20 cellular contexts compared by ENCODE assay signal in the genomic region with DNA sequence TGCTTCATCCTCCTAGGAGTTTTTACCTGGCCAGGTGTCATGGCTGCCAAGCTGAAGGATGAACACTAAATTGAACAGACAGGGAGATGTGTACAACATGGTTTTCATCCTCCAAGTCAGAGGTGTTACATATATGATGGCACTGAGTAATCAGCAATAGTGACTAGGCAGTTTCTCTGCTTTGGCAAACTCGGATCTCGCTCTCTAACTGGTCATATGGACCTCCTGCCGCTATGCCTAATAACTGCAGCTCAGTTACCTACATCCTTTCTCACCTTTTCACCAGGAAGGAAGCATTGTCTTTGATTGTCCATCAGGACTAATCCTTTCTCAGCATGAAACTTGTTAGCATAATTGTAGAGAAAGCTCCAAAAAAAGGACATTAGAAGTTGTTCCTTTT.
DNase-seq lines count a peak whose midpoint lies in the region; ATAC-seq and TF ChIP-seq lines count a peak whose summit lies in the region.
"Had no signal": no experiment of that assay in that cellular context is flagged by ENCODE, and none has a peak within 500 bp of the region (broad histone marks: within the 10 kb centered on the region; RNA-seq: fewer than 3 reads in every experiment).

No MANE protein-coding gene starts in this region.

- H3K9me3 Mint-ChIP-seq in GM23338 (no peaks in the 10 kb centered on the region), WTC11 (no peaks in the 10 kb centered on the region)
- H3K9me3 Mint-ChIP-seq: activated naive CD4-positive, alpha-beta T cell treated with anti-CD3 and anti-CD28 coated beads, Interleukin-2, amount 10 ng/mL, durations not matched to agents 7 days and 5 days; activated T-cell treated with anti-CD3 and anti-CD28 coated beads, Interleukin-2, amount 50 U/mL, for 4 hours; stimulated activated naive B cell treated with anti-CD40 and anti-IgM and Interleukin-4, amounts not matched to agents 10 μg/mL and 1 μg/mL and 100 μg/mL, for 72 hours had no signal

- DNase-seq in GM23338 (ENCODE audit: low spot score) (peak; percentile 55), WTC11 (ENCODE audit: low spot score) (no peak), fibroblast of lung (ENCODE audit: low read depth in 2 of 2) (no peak), neuronal stem cell (ENCODE audit: low spot score) (peak; percentile 4), NOMO-1 (lab: John Stamatoyannopoulos, UW; ENCODE audit: unreplicated experiment in 2 of 2) (no peak), adrenal gland (no peak)
- no peak for DNase-seq in central memory CD4-positive, alpha-beta T cell
- DNase-seq: activated naive CD4-positive, alpha-beta T cell treated with anti-CD3 and anti-CD28 coated beads, Interleukin-2, amount 10 ng/mL, durations not matched to agents 7 days and 5 days; activated T-cell treated with anti-CD3 and anti-CD28 coated beads, Interleukin-2, amount 50 U/mL, for 4 hours; anterior cingulate cortex; GOT3; naive thymus-derived CD4-positive, alpha-beta T cell; NCI-H526; posterior cingulate gyrus; stimulated activated CD4-positive, alpha-beta T cell treated with anti-CD3 and anti-CD28 coated beads, Interleukin-1b, Interleukin-23, amount 100 ng/mL, for 48 hours; stimulated activated naive B cell treated with anti-CD40 and anti-IgM and Interleukin-4, amounts not matched to agents 10 μg/mL and 1 μg/mL and 100 μg/mL, for 72 hours; T1000 had no signal

- ATAC-seq in GM23338 (peak; percentile 87), WTC11 (peak; percentile 79), HG02610 (IDR thresholded peaks at IDR 0.05; ENCODE audit: unreplicated experiment) (no peak)
- ATAC-seq: activated T-cell treated with anti-CD3 and anti-CD28 coated beads, Interleukin-2, amount 50 U/mL, for 4 hours; GM12878; naive thymus-derived CD4-positive, alpha-beta T cell; stimulated activated naive B cell treated with anti-CD40 and anti-IgM and Interleukin-4, amounts not matched to agents 10 μg/mL and 1 μg/mL and 100 μg/mL, for 72 hours had no signal

- POLR2A ChIA-PET in WTC11 (lab: Charles Lee) = no interaction called here

- no peaks in the 10 kb centered on the region for H3K36me3 ChIP-seq in GM23338 (ENCODE audit: insufficient read depth)
- no peaks in the 10 kb centered on the region for H3K36me3 ChIP-seq in fibroblast of lung (ENCODE audit: control insufficient read depth, insufficient read depth, low read length)
- no peaks in the 10 kb centered on the region for H3K36me3 ChIP-seq in neuronal stem cell (replicated peaks in 1 of 2; ENCODE audit: control insufficient read depth in 2 of 2, insufficient read depth in 2 of 2, low read length in 2 of 2)
- H3K36me3 ChIP-seq in adrenal gland (replicated peaks in 1 of 2) = no peaks in the 10 kb centered on the region

- H3K4me1 Mint-ChIP-seq in GM23338 = peaks cover 52% of the 10 kb centered on the region
- H3K4me1 Mint-ChIP-seq in WTC11 = peaks cover 37% of the 10 kb centered on the region
- H3K4me1 Mint-ChIP-seq: activated naive CD4-positive, alpha-beta T cell treated with anti-CD3 and anti-CD28 coated beads, Interleukin-2, amount 10 ng/mL, durations not matched to agents 7 days and 5 days; CD14-positive monocyte; naive thymus-derived CD4-positive, alpha-beta T cell; stimulated activated naive B cell treated with anti-CD40 and anti-IgM and Interleukin-4, amounts not matched to agents 10 μg/mL and 1 μg/mL and 100 μg/mL, for 72 hours had no signal

- peaks cover 36% of the 10 kb centered on the region for H3K4me1 ChIP-seq in GM23338 (ENCODE audit: insufficient read depth)
- no peaks in the 10 kb centered on the region for H3K4me1 ChIP-seq in fibroblast of lung (ENCODE audit: control insufficient read depth, extremely low read depth, insufficient read depth, low read length)
- H3K4me1 ChIP-seq in neuronal stem cell (ENCODE audit: control insufficient read depth in 2 of 2, insufficient read depth in 1 of 2, low read depth in 1 of 2, low read length in 2 of 2) = peaks cover 0 to 3% of the 10 kb centered on the region in 2 donors
- H3K4me1 ChIP-seq in adrenal gland (replicated peaks in 1 of 2) = no peaks in the 10 kb centered on the region

- H3K4me3 Mint-ChIP-seq in GM23338 = peak overlapping the region; percentile 50
- peak overlapping the region; percentile 22; the same call in 1 of the 2 replicates for H3K4me3 Mint-ChIP-seq in WTC11
- H3K4me3 Mint-ChIP-seq: activated naive CD4-positive, alpha-beta T cell treated with anti-CD3 and anti-CD28 coated beads, Interleukin-2, amount 10 ng/mL, durations not matched to agents 7 days and 5 days; activated T-cell treated with anti-CD3 and anti-CD28 coated beads, Interleukin-2, amount 50 U/mL, for 4 hours; CD14-positive monocyte; naive thymus-derived CD4-positive, alpha-beta T cell; stimulated activated naive B cell treated with anti-CD40 and anti-IgM and Interleukin-4, amounts not matched to agents 10 μg/mL and 1 μg/mL and 100 μg/mL, for 72 hours had no signal

- no peak overlapping the region for H2AK5ac ChIP-seq in neuronal stem cell (ENCODE audit: low read depth, low read length)

- H2BK15ac ChIP-seq in neuronal stem cell (ENCODE audit: low read length) = no peak overlapping the region

- H3K23ac ChIP-seq in neuronal stem cell (ENCODE audit: low read depth, low read length, poor library complexity) = no peak overlapping the region

- no peaks in the 10 kb centered on the region for H3K9me3 ChIP-seq in fibroblast of lung (ENCODE audit: control insufficient read depth, insufficient read depth, low read depth, low read length)
- no peaks in the 10 kb centered on the region for H3K9me3 ChIP-seq in neuronal stem cell (replicated peaks in 1 of 2; ENCODE audit: control insufficient read depth in 2 of 2, insufficient read depth in 1 of 2, low read depth in 1 of 2, low read length in 2 of 2)
- H3K9me3 ChIP-seq in adrenal gland (replicated peaks in 1 of 3) = no peaks in the 10 kb centered on the region

- no peak overlapping the region for H3K27ac Mint-ChIP-seq in GM23338
- no peak overlapping the region for H3K27ac Mint-ChIP-seq in WTC11
- H3K27ac Mint-ChIP-seq: activated naive CD4-positive, alpha-beta T cell treated with anti-CD3 and anti-CD28 coated beads, Interleukin-2, amount 10 ng/mL, durations not matched to agents 7 days and 5 days; CD14-positive monocyte; naive thymus-derived CD4-positive, alpha-beta T cell; stimulated activated naive B cell treated with anti-CD40 and anti-IgM and Interleukin-4, amounts not matched to agents 10 μg/mL and 1 μg/mL and 100 μg/mL, for 72 hours had no signal

- no peaks in the 10 kb centered on the region for H3F3A ChIP-seq in GM23338 (replicated peaks; ENCODE audit: low read depth)

- no peak overlapping the region for H4K91ac ChIP-seq in neuronal stem cell (ENCODE audit: low read depth, low read length, poor library complexity)

- H3K9ac ChIP-seq in fibroblast of lung (ENCODE audit: insufficient read depth, low read length) (no peak overlapping the region), neuronal stem cell (ENCODE audit: low read depth, low read length, poor library complexity) (no peak overlapping the region)

- WGBS in neuronal stem cell (ENCODE audit: extremely low coverage in 2 of 2, insufficient read length in 2 of 2, insufficient replicate concordance in 1 of 2), 2 donors = no CpG with 5 or more reads among the region's 3 CpGs
- WGBS in adrenal gland, 4 donors = 57 to 65% (median 61%) methylated on average over 3 of the region's 3 CpGs

- no peak overlapping the region for H2BK12ac ChIP-seq in neuronal stem cell (ENCODE audit: low read length)

- H3K36me3 Mint-ChIP-seq in GM23338 (ENCODE audit: low read depth) (no peaks in the 10 kb centered on the region), WTC11 (no peaks in the 10 kb centered on the region)
- H3K36me3 Mint-ChIP-seq: activated naive CD4-positive, alpha-beta T cell treated with anti-CD3 and anti-CD28 coated beads, Interleukin-2, amount 10 ng/mL, durations not matched to agents 7 days and 5 days; CD14-positive monocyte; naive thymus-derived CD4-positive, alpha-beta T cell; stimulated activated naive B cell treated with anti-CD40 and anti-IgM and Interleukin-4, amounts not matched to agents 10 μg/mL and 1 μg/mL and 100 μg/mL, for 72 hours had no signal

- TF ChIP-seq POLR2A in adrenal gland (IDR thresholded peaks at IDR 0.05) = no peak

- H2AFZ ChIP-seq in GM23338 (no peak overlapping the region), fibroblast of lung (ENCODE audit: low read length) (peak overlapping the region; percentile 20), neuronal stem cell (ENCODE audit: low read length) (no peak overlapping the region)

- no peak for TF ChIP-seq CTCF in GM23338 (conservative IDR thresholded peaks at IDR 0.05; ENCODE audit: low read depth in 2 of 2)
- no peak for TF ChIP-seq CTCF in WTC11 (IDR thresholded peaks at IDR 0.05)
- no peak for TF ChIP-seq CTCF in fibroblast of lung (conservative IDR thresholded peaks at IDR 0.05 in 1 of 2, IDR thresholded peaks at IDR 0.05 in 1 of 2; ENCODE audit: low read depth in 1 of 2, low read length in 2 of 2)
- TF ChIP-seq CTCF in adrenal gland (IDR thresholded peaks at IDR 0.05) = no peak

- H4K8ac ChIP-seq in neuronal stem cell (ENCODE audit: low read depth, low read length) = no peak overlapping the region

- intact Hi-C loops in adrenal gland (cut with DNase I) = no loop called here

- no peaks in the 10 kb centered on the region for H3K79me2 ChIP-seq in GM23338 (replicated peaks; ENCODE audit: insufficient read depth)
- H3K79me2 ChIP-seq in fibroblast of lung (ENCODE audit: control insufficient read depth, insufficient read depth, low read length) = no peaks in the 10 kb centered on the region

- H3K9me2 ChIP-seq in GM23338 (ENCODE audit: insufficient read depth) = no peaks in the 10 kb centered on the region

- no peaks in the 10 kb centered on the region for H3K27me3 Mint-ChIP-seq in GM23338 (ENCODE audit: insufficient read depth, low read depth, poor library complexity)
- peaks cover 83% of the 10 kb centered on the region for H3K27me3 Mint-ChIP-seq in WTC11 (ENCODE audit: low read depth)
- H3K27me3 Mint-ChIP-seq: activated naive CD4-positive, alpha-beta T cell treated with anti-CD3 and anti-CD28 coated beads, Interleukin-2, amount 10 ng/mL, durations not matched to agents 7 days and 5 days; naive thymus-derived CD4-positive, alpha-beta T cell; stimulated activated naive B cell treated with anti-CD40 and anti-IgM and Interleukin-4, amounts not matched to agents 10 μg/mL and 1 μg/mL and 100 μg/mL, for 72 hours had no signal

- peak overlapping the region; percentile 63 for H3K4me2 ChIP-seq in GM23338
- no peak overlapping the region for H3K4me2 ChIP-seq in fibroblast of lung (ENCODE audit: extremely low read depth, insufficient read depth, low read length)
- no peak overlapping the region for H3K4me2 ChIP-seq in neuronal stem cell (ENCODE audit: insufficient read depth, low read length, poor library complexity, severe bottlenecking)

- no peak overlapping the region for H3K14ac ChIP-seq in neuronal stem cell (ENCODE audit: low read length)

- H3K4ac ChIP-seq in neuronal stem cell (ENCODE audit: low read length) = no peak overlapping the region

- H2BK5ac ChIP-seq in neuronal stem cell (ENCODE audit: low read length) = no peak overlapping the region

- no peaks in the 10 kb centered on the region for H3K79me1 ChIP-seq in neuronal stem cell (ENCODE audit: low read depth, low read length)

- H3K27ac ChIP-seq in GM23338 (ENCODE audit: low read depth) (no peak overlapping the region), fibroblast of lung (ENCODE audit: insufficient read depth, low read length) (no peak overlapping the region), neuronal stem cell (replicated peaks; ENCODE audit: low read length) (no peak overlapping the region), adrenal gland (no peak overlapping the region)

- H3K4me3 ChIP-seq in GM23338 = peak overlapping the region; percentile 21; the same call in 1 of the 2 replicates
- H3K4me3 ChIP-seq in fibroblast of lung (replicated peaks in 1 of 4; ENCODE audit: control extremely low read depth in 1 of 4, insufficient read depth in 1 of 4, low read depth in 3 of 4, low read length in 4 of 4) = no peak overlapping the region
- H3K4me3 ChIP-seq in neuronal stem cell (ENCODE audit: low read length in 2 of 2) = no peak overlapping the region
- no peak overlapping the region for H3K4me3 ChIP-seq in adrenal gland
- H3K4me3 ChIP-seq: GM12878 had no signal

- H4K20me1 ChIP-seq in GM23338 (replicated peaks; ENCODE audit: insufficient read depth) (no peaks in the 10 kb centered on the region), fibroblast of lung (ENCODE audit: control insufficient read depth, extremely low read depth, insufficient read depth, low read length) (no peaks in the 10 kb centered on the region)

- CTCF ChIA-PET in WTC11 (lab: Charles Lee) = no interaction called here

- no peak overlapping the region for H2BK120ac ChIP-seq in neuronal stem cell (ENCODE audit: low read depth, low read length)

- no peaks in the 10 kb centered on the region for H3K27me3 ChIP-seq in GM23338 (ENCODE audit: insufficient read depth)
- no peaks in the 10 kb centered on the region for H3K27me3 ChIP-seq in fibroblast of lung (ENCODE audit: control insufficient read depth, insufficient read depth, low read length)
- no peaks in the 10 kb centered on the region for H3K27me3 ChIP-seq in neuronal stem cell (ENCODE audit: control insufficient read depth in 3 of 3, insufficient read depth in 3 of 3, low read depth in 1 of 3, low read length in 3 of 3)
- no peaks in the 10 kb centered on the region for H3K27me3 ChIP-seq in adrenal gland

- no peak overlapping the region for H3K18ac ChIP-seq in neuronal stem cell (ENCODE audit: low read length)

Comparison
In these comparisons a context has a peak if more than half of its experiments do, and no peak if none do; other contexts are left out.
1. DNase-seq: peak in GM23338 (single experiment) and neuronal stem cell (single experiment); none in WTC11 (single experiment), fibroblast of lung (0 of 2), central memory CD4-positive, alpha-beta T cell (single experiment), NOMO-1 (0 of 2) and adrenal gland (0 of 7).